20 cellular contexts compared by ENCODE assay signal in the genomic region with DNA sequence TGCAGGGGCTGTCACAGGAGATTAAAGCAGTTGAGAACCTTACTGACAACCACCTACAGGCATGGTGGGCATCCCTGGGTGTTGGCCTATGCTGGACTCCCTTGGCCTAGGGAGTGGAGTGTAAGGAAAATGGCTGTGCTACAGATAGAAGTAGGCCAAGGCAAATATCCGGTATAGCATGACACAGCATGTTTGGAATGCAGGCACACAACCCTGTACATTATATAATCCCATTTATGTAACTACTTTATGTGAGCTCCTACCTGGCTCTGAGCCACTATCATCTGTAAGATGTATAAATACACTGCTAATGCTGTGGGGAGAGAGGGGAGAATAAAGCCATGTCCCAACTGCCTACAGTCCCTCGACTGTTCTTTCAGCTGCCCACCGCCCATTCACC. TPM values are rescaled to one million over a fixed set of nuclear protein-coding genes. Genes with fewer than 3 reads are reported as not detected.
"Had no signal": no experiment of that assay in that cellular context is flagged by ENCODE, and none has a peak within 500 bp of the region (broad histone marks: within the 10 kb centered on the region; RNA-seq: fewer than 3 reads in every experiment).

No MANE protein-coding gene starts in this region.

- H3K27me3 ChIP-seq: adrenal gland, neutrophil had no signal

- H3K36me3 ChIP-seq: adrenal gland, lower lobe of right lung, neutrophil had no signal

- H3K4me3 ChIP-seq: adrenal gland, lower lobe of right lung, smooth muscle cell had no signal

- DNase-seq: activated CD4-positive, alpha-beta T cell treated with anti-CD3 and anti-CD28 coated beads, Interleukin-2, amount 10 ng/mL, durations not matched to agents 7 days and 5 days; activated CD8-positive, alpha-beta memory T cell treated with anti-CD3 and anti-CD28 coated beads, Interleukin-2, amount 50 U/mL, for 48 hours; activated CD8-positive, alpha-beta T cell treated with anti-CD3 and anti-CD28 coated beads, Interleukin-2, amount 10 ng/mL, durations not matched to agents 7 days and 5 days; activated effector memory CD4-positive, alpha-beta T cell treated with Interleukin-2 at 50 U/mL for 16 hours; activated T-cell treated with anti-CD3 and anti-CD28 coated beads, Interleukin-2, amount 50 U/mL, for 48 hours; adrenal gland; effector memory CD4-positive, alpha-beta T cell; hypothalamus; islet precursor cell; lower lobe of right lung; stimulated activated CD4-positive, alpha-beta T cell treated with anti-CD3 and anti-CD28 coated beads, Interleukin-4, amount 100 ng/mL, for 1 hour; stimulated activated naive CD8-positive, alpha-beta T cell treated with anti-CD3 and anti-CD28 coated beads, Interleukin-15, amount 100 ng/mL, for 72 hours; trophoblast cell had no signal

- FAIRE-seq: astrocyte, endothelial cell of umbilical vein, frontal cortex had no signal

RNA-seq across cellular contexts. Expression of a gene that starts 38.7 kb away (rescaled TPM):
- total RNA-seq: activated CD4-positive, alpha-beta T cell treated with anti-CD3 and anti-CD28 coated beads, Interleukin-2, amount 10 ng/mL, durations not matched to agents 7 days and 5 days; activated CD8-positive, alpha-beta T cell treated with anti-CD3 and anti-CD28 coated beads, Interleukin-2, amount 10 ng/mL, durations not matched to agents 7 days and 5 days; chondrocyte; lower lobe of right lung; natural killer cell treated with Interleukin-12 subunit alpha and Interleukin-12 subunit beta and Interleukin-15 and Interleukin-18, amount 100 ng/mL, for 72 hours; smooth muscle cell had no signal
- polyA plus RNA-seq: smooth muscle cell had no signal
